ENCODE assay signal across 10 cellular contexts in genomic region chr17:4444782-4445473, GRCh38. TPM values are rescaled to one million over a fixed set of nuclear protein-coding genes. Genes with fewer than 3 reads are reported as not detected.
DNase-seq lines count a peak whose midpoint lies in the region; ATAC-seq and TF ChIP-seq lines count a peak whose summit lies in the region.
"Had no signal": no experiment of that assay in that cellular context is flagged by ENCODE, and none has a peak within 500 bp of the region (broad histone marks: within the 10 kb centered on the region; RNA-seq: fewer than 3 reads in every experiment).

No MANE protein-coding gene starts in this region.

- peaks cover 0 to 3% (median 0%) of the 10 kb centered on the region in 3 donors for H3K27me3 ChIP-seq in stomach
- no peaks in the 10 kb centered on the region for H3K27me3 ChIP-seq in H7 (ENCODE audit: control insufficient read depth, insufficient read depth, low read length)

- H3K4me3 ChIP-seq in stomach, result no peak overlapping the region
- no peak overlapping the region for H3K4me3 ChIP-seq in H7 (ENCODE audit: insufficient read depth, low read depth, low read length)

- ATAC-seq in left ventricle myocardium superior, result peak; percentile 94
- ATAC-seq in natural killer cell, result no peak
- ATAC-seq in HG03520 (IDR thresholded peaks at IDR 0.05; ENCODE audit: unreplicated experiment), result no peak
- ATAC-seq in HG02970 (IDR thresholded peaks at IDR 0.05; ENCODE audit: low FRiP score, unreplicated experiment), result no peak

- H3K4me3 Mint-ChIP-seq in natural killer cell, result no peak overlapping the region
- H3K4me3 Mint-ChIP-seq: activated CD4-positive, alpha-beta T cell treated with anti-CD3 and anti-CD28 coated beads, Interleukin-2, amount 10 ng/mL, durations not matched to agents 7 days and 5 days had no signal

- peaks cover 44 to 60% of the 10 kb centered on the region in 2 donors for H3K27me3 Mint-ChIP-seq in natural killer cell (ENCODE audit: low read depth in 2 of 2)
- H3K27me3 Mint-ChIP-seq: activated CD4-positive, alpha-beta T cell treated with anti-CD3 and anti-CD28 coated beads, Interleukin-2, amount 10 ng/mL, durations not matched to agents 7 days and 5 days had no signal

- TF ChIP-seq POLR2A in stomach (IDR thresholded peaks at IDR 0.05), result no peak

- peak overlapping the region in 2 of 5 donors; percentile 14 to 26 for H3K27ac ChIP-seq in stomach

- TF ChIP-seq CTCF in stomach (IDR thresholded peaks at IDR 0.05) (no peak), natural killer cell (IDR thresholded peaks at IDR 0.05) (no peak)

- H3K9me3 ChIP-seq in stomach, result no peaks in the 10 kb centered on the region

- WGBS in stomach, 5 donors, result 42 to 67% (median 51%) methylated on average over 15 to 18 of the region's 18 CpGs

- DNase-seq in HT-29 (ENCODE audit: low spot score) (peak; percentile 78), SW480 (ENCODE audit: low spot score) (peak; percentile 22), left ventricle myocardium superior (peak; percentile 86), stomach (peak; percentile 95), natural killer cell (no peak), H7 (no peak)
- DNase-seq: activated CD4-positive, alpha-beta T cell treated with anti-CD3 and anti-CD28 coated beads, Interleukin-2, amount 10 ng/mL, durations not matched to agents 7 days and 5 days; KG1 had no signal

- H3K36me3 ChIP-seq in stomach (no peaks in the 10 kb centered on the region), H7 (replicated peaks; ENCODE audit: control insufficient read depth, insufficient read depth, low read length) (no peaks in the 10 kb centered on the region)

- no peaks in the 10 kb centered on the region for H3K36me3 Mint-ChIP-seq in natural killer cell

- no peaks in the 10 kb centered on the region for H3K9me3 Mint-ChIP-seq in natural killer cell
- H3K9me3 Mint-ChIP-seq: activated CD4-positive, alpha-beta T cell treated with anti-CD3 and anti-CD28 coated beads, Interleukin-2, amount 10 ng/mL, durations not matched to agents 7 days and 5 days had no signal

- H3K4me1 Mint-ChIP-seq in natural killer cell, result peaks cover 25 to 29% of the 10 kb centered on the region in 2 donors

- peaks cover 5 to 51% (median 33%) of the 10 kb centered on the region in 4 donors for H3K4me1 ChIP-seq in stomach

- intact Hi-C loops in left ventricle myocardium superior (cut with micrococcal nuclease) (no loop called here), stomach (cut with DNase I; ENCODE audit: low total_unique reads) (no loop called here), natural killer cell (cut with micrococcal nuclease) (no loop called here)

- TF ChIP-seq EP300 in stomach (IDR thresholded peaks at IDR 0.05), result no peak

- H3K27ac Mint-ChIP-seq in natural killer cell, result no peak overlapping the region
- H3K27ac Mint-ChIP-seq: activated CD4-positive, alpha-beta T cell treated with anti-CD3 and anti-CD28 coated beads, Interleukin-2, amount 10 ng/mL, durations not matched to agents 7 days and 5 days had no signal

RNA-seq across cellular contexts. Expression of gene SPNS3, which starts 11.2 kb away (rescaled TPM):
- total RNA-seq in HT-29 (2014; rRNA removed; shearing (Covaris generic)), result 4.0 and 4.7 TPM in 2 replicates
- 1.0 TPM for total RNA-seq in left ventricle myocardium superior
- total RNA-seq in stomach, result under 1 TPM in 1 of 5 donors, not detected in 4; 0.92 TPM
- polyA plus RNA-seq in stomach, result under 1 TPM; 0.37 to 0.61 (median 0.48) TPM
- total RNA-seq in natural killer cell, result 1 to 10 TPM; 1.2 to 2.1 (median 1.9) TPM
- 0.52 TPM in 1 of 2 replicates, not detected in the other for total RNA-seq in H7 (2014; rRNA removed; shearing (Covaris generic))

RNA-seq across cellular contexts. Expression of gene SPNS2, which starts 53.8 kb away (rescaled TPM):
- 172 and 193 TPM in 2 replicates for total RNA-seq in HT-29 (2014; rRNA removed; shearing (Covaris generic))
- total RNA-seq in left ventricle myocardium superior, result 12.7 TPM
- total RNA-seq in stomach, result 10 to 100 TPM in 4 of 5 donors, 1 to 10 TPM in 1; 4.1 to 67.7 (median 27.7) TPM
- 10 to 100 TPM; 13.7 to 30.0 (median 20.3) TPM for polyA plus RNA-seq in stomach
- under 1 TPM; 0.28 to 0.93 (median 0.43) TPM for total RNA-seq in natural killer cell
- total RNA-seq in H7 (2014; rRNA removed; shearing (Covaris generic)), result 1.8 and 2.1 TPM in 2 replicates

Comparison
In these comparisons a context has a peak if more than half of its experiments do, and no peak if none do; other contexts are left out.
1. DNase-seq: peak in HT-29 (single experiment), SW480 (single experiment), left ventricle myocardium superior (single experiment) and stomach (single experiment); none in natural killer cell (single experiment) and H7 (single experiment).